15 cellular contexts compared by ENCODE assay signal in the genomic region with DNA sequence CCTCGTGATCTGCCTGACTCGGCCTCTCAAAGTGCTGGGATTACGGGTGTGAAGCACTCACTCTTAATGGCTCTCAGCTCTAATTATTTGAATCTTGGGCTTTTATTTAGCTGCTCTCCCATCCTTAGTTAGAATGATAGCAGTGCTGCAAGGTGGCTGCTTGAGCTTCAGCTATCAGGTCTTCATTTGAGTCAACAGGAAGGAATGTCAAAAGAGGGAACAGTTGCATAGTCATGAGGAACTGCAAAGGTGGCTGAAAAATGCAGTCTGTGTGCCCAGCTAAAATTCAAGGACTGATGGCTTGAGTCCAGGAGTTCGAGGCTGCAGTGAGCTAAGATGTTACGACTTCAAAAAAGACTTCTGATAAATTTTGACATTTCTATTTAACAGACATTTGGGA. TPM values are rescaled to one million over a fixed set of nuclear protein-coding genes. Genes with fewer than 3 reads are reported as not detected.
DNase-seq lines count a peak whose midpoint lies in the region; ATAC-seq and TF ChIP-seq lines count a peak whose summit lies in the region.
"Had no signal": no experiment of that assay in that cellular context is flagged by ENCODE, and none has a peak within 500 bp of the region (broad histone marks: within the 10 kb centered on the region; RNA-seq: fewer than 3 reads in every experiment).

No MANE protein-coding gene starts in this region.

- TF ChIP-seq CTCF in chondrocyte (IDR thresholded peaks at IDR 0.05): no peak

- peaks cover 39% of the 10 kb centered on the region for H3K4me1 Mint-ChIP-seq in chondrocyte (ENCODE audit: low read depth)
- H3K4me1 Mint-ChIP-seq in stimulated activated memory B cell treated with anti-CD40 and anti-IgM and Interleukin-4, amounts not matched to agents 10 μg/mL and 1 μg/mL and 100 μg/mL, for 72 hours: peaks cover 77% of the 10 kb centered on the region

- no peak overlapping the region for H3K4me3 Mint-ChIP-seq in chondrocyte (ENCODE audit: unreplicated experiment)
- no peak overlapping the region for H3K4me3 Mint-ChIP-seq in stimulated activated memory B cell treated with anti-CD40 and anti-IgM and Interleukin-4, amounts not matched to agents 10 μg/mL and 1 μg/mL and 100 μg/mL, for 72 hours
- H3K4me3 Mint-ChIP-seq: activated CD4-positive, alpha-beta memory T cell treated with anti-CD3 and anti-CD28 coated beads, Interleukin-2, amount 10 ng/mL, durations not matched to agents 7 days and 5 days; activated T-helper 17 cell treated with anti-CD3 and anti-CD28 coated beads, Interleukin-2, amount 50 U/mL, for 72 hours; natural killer cell had no signal

- DNase-seq in GF-D8 (lab: John Stamatoyannopoulos, UW) (peak; percentile 28), NCI-H226 (peak; percentile 61), chondrocyte (ENCODE audit: low spot score) (no peak), NCI-H1048 (lab: John Stamatoyannopoulos, UW) (no peak), NCI-H2107 (lab: John Stamatoyannopoulos, UW) (no peak)
- DNase-seq in activated naive CD4-positive, alpha-beta T cell treated with Interleukin-2 at 50 U/mL for 16 hours: no peak
- DNase-seq: activated CD4-positive, alpha-beta memory T cell treated with anti-CD3 and anti-CD28 coated beads, Interleukin-2, amount 10 ng/mL, durations not matched to agents 7 days and 5 days; KBM-7; left ventricle myocardium superior; natural killer cell; NCI-H146; Right ventricle myocardium superior had no signal

- peaks cover under 1% of the 10 kb centered on the region for H3K36me3 Mint-ChIP-seq in chondrocyte (ENCODE audit: low read depth)
- H3K36me3 Mint-ChIP-seq in stimulated activated memory B cell treated with anti-CD40 and anti-IgM and Interleukin-4, amounts not matched to agents 10 μg/mL and 1 μg/mL and 100 μg/mL, for 72 hours: peaks cover 27% of the 10 kb centered on the region
- H3K36me3 Mint-ChIP-seq: natural killer cell had no signal

- no peak for ATAC-seq in stimulated activated memory B cell treated with anti-CD40 and anti-IgM and Interleukin-4, amounts not matched to agents 10 μg/mL and 1 μg/mL and 100 μg/mL, for 72 hours
- ATAC-seq: activated T-helper 17 cell treated with anti-CD3 and anti-CD28 coated beads, Interleukin-2, amount 50 U/mL, for 72 hours; esophagus mucosa; left ventricle myocardium superior; natural killer cell had no signal

- H3K27ac Mint-ChIP-seq in chondrocyte (ENCODE audit: unreplicated experiment): peak overlapping the region; percentile 55
- H3K27ac Mint-ChIP-seq in stimulated activated memory B cell treated with anti-CD40 and anti-IgM and Interleukin-4, amounts not matched to agents 10 μg/mL and 1 μg/mL and 100 μg/mL, for 72 hours: peak overlapping the region; percentile 62
- H3K27ac Mint-ChIP-seq: activated CD4-positive, alpha-beta memory T cell treated with anti-CD3 and anti-CD28 coated beads, Interleukin-2, amount 10 ng/mL, durations not matched to agents 7 days and 5 days; activated T-helper 17 cell treated with anti-CD3 and anti-CD28 coated beads, Interleukin-2, amount 50 U/mL, for 72 hours; natural killer cell had no signal

- peaks cover under 1% of the 10 kb centered on the region for H3K9me3 Mint-ChIP-seq in chondrocyte (ENCODE audit: low read depth)
- H3K9me3 Mint-ChIP-seq in stimulated activated memory B cell treated with anti-CD40 and anti-IgM and Interleukin-4, amounts not matched to agents 10 μg/mL and 1 μg/mL and 100 μg/mL, for 72 hours: no peaks in the 10 kb centered on the region
- H3K9me3 Mint-ChIP-seq: activated CD4-positive, alpha-beta memory T cell treated with anti-CD3 and anti-CD28 coated beads, Interleukin-2, amount 10 ng/mL, durations not matched to agents 7 days and 5 days; activated T-helper 17 cell treated with anti-CD3 and anti-CD28 coated beads, Interleukin-2, amount 50 U/mL, for 72 hours; natural killer cell had no signal

- no peaks in the 10 kb centered on the region for H3K27me3 Mint-ChIP-seq in chondrocyte (ENCODE audit: low read depth)
- H3K27me3 Mint-ChIP-seq in stimulated activated memory B cell treated with anti-CD40 and anti-IgM and Interleukin-4, amounts not matched to agents 10 μg/mL and 1 μg/mL and 100 μg/mL, for 72 hours: no peaks in the 10 kb centered on the region
- H3K27me3 Mint-ChIP-seq: activated CD4-positive, alpha-beta memory T cell treated with anti-CD3 and anti-CD28 coated beads, Interleukin-2, amount 10 ng/mL, durations not matched to agents 7 days and 5 days; activated T-helper 17 cell treated with anti-CD3 and anti-CD28 coated beads, Interleukin-2, amount 50 U/mL, for 72 hours had no signal

RNA-seq across cellular contexts. Expression of gene UCK2, which starts 55.6 kb away (rescaled TPM):
- total RNA-seq in chondrocyte: 42.1 to 52.2 TPM (median 44.2 TPM) in 3 replicates

Comparison
In these comparisons a context has a peak if more than half of its experiments do, and no peak if none do; other contexts are left out.
1. DNase-seq: peak in GF-D8 (single experiment) and NCI-H226 (single experiment); none in chondrocyte (single experiment), NCI-H1048 (single experiment), NCI-H2107 (single experiment) and activated naive CD4-positive, alpha-beta T cell treated with Interleukin-2 at 50 U/mL for 16 hours (single experiment).